ENCODE assay signal across 34 cellular contexts in genomic region chr2:61784643-61785042, GRCh38.
"Had no signal": no experiment of that assay in that cellular context is flagged by ENCODE, and none has a peak within 500 bp of the region (broad histone marks: within the 10 kb centered on the region; RNA-seq: fewer than 3 reads in every experiment).

No MANE protein-coding gene starts in this region.

- H3K27ac ChIP-seq: adrenal gland, body of pancreas, brain microvascular endothelial cell, breast epithelium, VCaP had no signal

- H3K4me1 ChIP-seq: adrenal gland, body of pancreas, breast epithelium had no signal

- H3K27me3 ChIP-seq: adrenal gland, body of pancreas, brain microvascular endothelial cell, breast epithelium had no signal

- H3K4me3 ChIP-seq: adrenal gland, body of pancreas, breast epithelium had no signal

- H3K36me3 Mint-ChIP-seq: activated CD4-positive, alpha-beta memory T cell treated with anti-CD3 and anti-CD28 coated beads for 36 hours; activated naive CD8-positive, alpha-beta T cell treated with anti-CD3 and anti-CD28 coated beads for 36 hours had no signal

- H3K36me3 ChIP-seq: adrenal gland, brain microvascular endothelial cell, breast epithelium had no signal

- FAIRE-seq: astrocyte had no signal

- H3K4me1 Mint-ChIP-seq: activated B cell treated with CpG ODN at 0.5 μM for 24 hours; activated CD4-positive, alpha-beta T cell treated with anti-CD3 and anti-CD28 coated beads, Interleukin-2, amount 10 ng/mL, durations not matched to agents 24 days and 14 days; activated naive CD8-positive, alpha-beta T cell treated with anti-CD3 and anti-CD28 coated beads for 36 hours; activated T-helper 17 cell treated with anti-CD3 and anti-CD28 coated beads, Interleukin-2, amount 50 U/mL, for 72 hours had no signal

- H3K27ac Mint-ChIP-seq: activated B cell treated with CpG ODN at 0.5 μM for 24 hours; activated CD4-positive, alpha-beta memory T cell treated with anti-CD3 and anti-CD28 coated beads for 36 hours; activated CD4-positive, alpha-beta T cell treated with anti-CD3 and anti-CD28 coated beads, Interleukin-2, amount 10 ng/mL, durations not matched to agents 24 days and 14 days; activated CD8-positive, alpha-beta T cell treated with anti-CD3 and anti-CD28 coated beads for 36 hours; activated naive CD4-positive, alpha-beta T cell treated with anti-CD3 and anti-CD28 coated beads for 36 hours; activated naive CD4-positive, alpha-beta T cell treated with anti-CD3 and anti-CD28 coated beads, Interleukin-2, amount 50 U/mL, for 72 hours; activated naive CD8-positive, alpha-beta T cell treated with anti-CD3 and anti-CD28 coated beads for 36 hours; activated T-cell treated with anti-CD3 and anti-CD28 coated beads, Interleukin-2, amount 50 U/mL, for 72 hours; activated T-helper 1 cell treated with anti-CD3 and anti-CD28 coated beads, Interleukin-12 subunit alpha, Interleukin-12 subunit beta, Interleukin-2, Interleukin-4 antibody, amounts not matched to agents 30 ng/mL and 10 ng/mL and 1 ng/mL, durations not matched to agents 14 hours and 24 hours and 36 hours; activated T-helper 17 cell treated with anti-CD3 and anti-CD28 coated beads, Interleukin-2, amount 50 U/mL, for 72 hours; T-helper 1 cell treated with Interleukin-12 subunit alpha and Interleukin-12 subunit beta and Interleukin-4 antibody, amounts not matched to agents 30 μg/mL and 1 μg/mL, for 36 hours; T-helper 2 cell treated with Interferon-gamma antibody and Interleukin-4, amounts not matched to agents 5 μg/mL and 100 μg/mL, for 36 hours had no signal

- DNase-seq: activated B cell treated with CpG ODN at 0.5 μM for 24 hours; activated CD4-positive, alpha-beta memory T cell treated with anti-CD3 and anti-CD28 coated beads for 36 hours; activated CD4-positive, alpha-beta T cell treated with anti-CD3 and anti-CD28 coated beads for 4 hours; activated CD4-positive, alpha-beta T cell treated with anti-CD3 and anti-CD28 coated beads, Interleukin-2, amount 10 ng/mL, durations not matched to agents 24 days and 14 days; activated CD4-positive, alpha-beta T cell treated with anti-CD3 and anti-CD28 coated beads, Interleukin-2, amount 50 U/mL, for 1 hour; activated CD4-positive, alpha-beta T cell treated with anti-CD3 and anti-CD28 coated beads, Interleukin-2, amount 50 U/mL, for 4 hours; activated CD4-positive, CD25-positive, alpha-beta regulatory T cell treated with anti-CD3 and anti-CD28 coated beads, Interleukin-2, amount 50 U/mL, for 72 hours; activated CD8-positive, alpha-beta memory T cell treated with anti-CD3 and anti-CD28 coated beads, Interleukin-2, amount 50 U/mL, for 4 hours; activated CD8-positive, alpha-beta T cell treated with anti-CD3 and anti-CD28 coated beads for 36 hours; activated effector memory CD4-positive, alpha-beta T cell treated with anti-CD3 and anti-CD28 coated beads, Interleukin-2, amount 50 U/mL, for 16 hours; activated gamma-delta T cell treated with Interleukin-2 at 50 U/mL for 16 hours; activated naive CD4-positive, alpha-beta T cell; activated naive CD4-positive, alpha-beta T cell treated with anti-CD3 and anti-CD28 coated beads for 36 hours; activated naive CD4-positive, alpha-beta T cell treated with anti-CD3 and anti-CD28 coated beads, Interleukin-2, amount 50 U/mL, for 16 hours; activated naive CD8-positive, alpha-beta T cell treated with anti-CD3 and anti-CD28 coated beads for 36 hours; activated T-cell treated with anti-CD3 and anti-CD28 coated beads for 4 hours; activated T-cell treated with anti-CD3 and anti-CD28 coated beads, Interleukin-2, amount 50 U/mL, for 1 hour; activated T-cell treated with anti-CD3 and anti-CD28 coated beads, Interleukin-2, amount 50 U/mL, for 4 hours; activated T-cell treated with anti-CD3 and anti-CD28 coated beads, Interleukin-2, amount 50 U/mL, for 72 hours; adrenal gland; amniotic stem cell; anterior cingulate cortex; body of pancreas; brain microvascular endothelial cell; central memory CD4-positive, alpha-beta T cell; T-helper 9 cell had no signal

- H3K4me3 Mint-ChIP-seq: activated B cell treated with CpG ODN at 0.5 μM for 24 hours; activated CD4-positive, alpha-beta memory T cell treated with anti-CD3 and anti-CD28 coated beads for 36 hours; activated CD4-positive, alpha-beta T cell treated with anti-CD3 and anti-CD28 coated beads, Interleukin-2, amount 10 ng/mL, durations not matched to agents 24 days and 14 days; activated CD8-positive, alpha-beta T cell treated with anti-CD3 and anti-CD28 coated beads for 36 hours; activated naive CD4-positive, alpha-beta T cell treated with anti-CD3 and anti-CD28 coated beads for 36 hours; activated naive CD8-positive, alpha-beta T cell treated with anti-CD3 and anti-CD28 coated beads for 36 hours; activated T-cell treated with anti-CD3 and anti-CD28 coated beads, Interleukin-2, amount 50 U/mL, for 4 hours; activated T-cell treated with anti-CD3 and anti-CD28 coated beads, Interleukin-2, amount 50 U/mL, for 72 hours; activated T-helper 1 cell treated with anti-CD3 and anti-CD28 coated beads, Interleukin-12 subunit alpha, Interleukin-12 subunit beta, Interleukin-2, Interleukin-4 antibody, amounts not matched to agents 30 ng/mL and 10 ng/mL and 1 ng/mL, durations not matched to agents 14 hours and 24 hours and 36 hours; activated T-helper 17 cell treated with anti-CD3 and anti-CD28 coated beads, Interleukin-2, amount 50 U/mL, for 72 hours; T-helper 1 cell treated with Interleukin-12 subunit alpha and Interleukin-12 subunit beta and Interleukin-4 antibody, amounts not matched to agents 30 μg/mL and 1 μg/mL, for 36 hours; T-helper 2 cell treated with Interferon-gamma antibody and Interleukin-4, amounts not matched to agents 5 μg/mL and 100 μg/mL, for 36 hours had no signal

- H3K9me3 ChIP-seq: body of pancreas had no signal

- ATAC-seq: activated CD8-positive, alpha-beta T cell treated with anti-CD3 and anti-CD28 coated beads for 36 hours; activated T-helper 17 cell treated with anti-CD3 and anti-CD28 coated beads, Interleukin-2, amount 50 U/mL, for 72 hours; body of pancreas had no signal
